In the genomic region with DNA sequence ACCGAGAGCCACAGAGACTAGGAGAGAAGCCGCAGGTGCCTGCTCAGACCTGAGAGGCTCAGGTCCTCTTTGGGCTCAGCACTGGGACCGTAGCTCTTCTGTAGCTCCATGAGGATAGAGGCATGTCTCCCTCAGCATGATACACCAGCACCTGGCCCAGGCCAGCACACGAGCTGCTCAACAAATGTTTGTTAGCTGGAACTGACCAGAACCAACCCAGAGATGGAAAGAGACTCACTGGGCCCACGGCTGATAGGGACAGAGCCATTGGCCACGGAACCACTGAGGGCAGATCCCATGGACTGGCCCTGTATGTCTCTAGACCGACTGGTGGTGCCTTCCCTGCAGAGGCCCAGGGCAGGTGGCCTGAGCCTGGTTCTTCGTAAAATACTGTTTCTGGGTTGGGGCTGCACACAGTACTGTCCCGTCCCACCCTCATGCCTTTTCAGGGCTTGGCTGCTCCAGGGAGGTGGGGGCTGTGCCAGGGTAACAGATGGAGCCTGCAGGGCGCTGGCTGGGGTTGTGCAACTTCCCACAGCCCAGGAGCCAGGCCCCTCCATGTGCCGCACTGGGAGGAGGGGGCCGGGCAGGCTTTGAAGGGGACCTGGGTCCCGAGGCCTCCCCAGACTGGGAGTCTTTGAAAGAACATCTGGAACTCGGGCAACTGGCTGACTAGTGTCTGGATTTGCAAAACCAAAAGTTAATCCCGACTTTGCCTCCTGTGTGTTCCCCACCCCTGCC, we compare ENCODE assay signal across 11 cellular contexts. TPM values are rescaled to one million over a fixed set of nuclear protein-coding genes. Genes with fewer than 3 reads are reported as not detected.
DNase-seq lines count a peak whose midpoint lies in the region; ATAC-seq and TF ChIP-seq lines count a peak whose summit lies in the region.
"Had no signal": no experiment of that assay in that cellular context is flagged by ENCODE, and none has a peak within 500 bp of the region (broad histone marks: within the 10 kb centered on the region; RNA-seq: fewer than 3 reads in every experiment).

No MANE protein-coding gene starts in this region.

- H2BK5ac ChIP-seq in neuronal stem cell (ENCODE audit: low read length): no peak overlapping the region

- H3K9ac ChIP-seq in neuronal stem cell (ENCODE audit: low read depth, low read length, poor library complexity): no peak overlapping the region

- no peaks in the 10 kb centered on the region for H3K79me1 ChIP-seq in neuronal stem cell (ENCODE audit: low read depth, low read length)

- H3K4ac ChIP-seq in neuronal stem cell (ENCODE audit: low read length): no peak overlapping the region

- POLR2A ChIA-PET in HEK293 (lab: Yijun Ruan, JAX): no interaction called here

- WGBS in neuronal stem cell (ENCODE audit: extremely low coverage in 2 of 2, insufficient read length in 2 of 2, insufficient replicate concordance in 1 of 2), 2 donors: no CpG with 5 or more reads among the region's 15 CpGs

- DNase-seq in SIG-M5 treated with dmso at 0.1 percent for 504 hours (lab: John Stamatoyannopoulos, UW; ENCODE audit: unreplicated experiment): peak; percentile 30
- DNase-seq in SIG-M5 (lab: John Stamatoyannopoulos, UW): no peak
- DNase-seq in neuronal stem cell (ENCODE audit: low spot score): no peak
- DNase-seq in NAMALWA (ENCODE audit: low spot score): no peak
- no peak for DNase-seq in nephron progenitor cell
- DNase-seq: trophoblast cell had no signal

- ATAC-seq in activated T-helper 17 cell treated with anti-CD3 and anti-CD28 coated beads, Interleukin-2, amount 50 U/mL, for 72 hours (replicated peaks): no peak
- ATAC-seq in HG02763 (IDR thresholded peaks at IDR 0.05; ENCODE audit: unreplicated experiment): no peak

- H2AK5ac ChIP-seq in neuronal stem cell (ENCODE audit: low read depth, low read length): no peak overlapping the region

- H4K8ac ChIP-seq in neuronal stem cell (ENCODE audit: low read depth, low read length): no peak overlapping the region

- no peak overlapping the region for H3K27ac Mint-ChIP-seq in activated T-helper 17 cell treated with anti-CD3 and anti-CD28 coated beads, Interleukin-2, amount 50 U/mL, for 72 hours
- H3K27ac Mint-ChIP-seq in nephron progenitor cell: no peak overlapping the region

- H3K27me3 Mint-ChIP-seq in activated T-helper 17 cell treated with anti-CD3 and anti-CD28 coated beads, Interleukin-2, amount 50 U/mL, for 72 hours: peaks cover 3% of the 10 kb centered on the region
- H3K27me3 Mint-ChIP-seq in nephron progenitor cell (ENCODE audit: low read depth, poor library complexity): peaks cover 92% of the 10 kb centered on the region

- H3K18ac ChIP-seq in neuronal stem cell (ENCODE audit: low read length): no peak overlapping the region

- no peak overlapping the region for H3K4me3 ChIP-seq in HEK293 (ENCODE audit: low read depth, low read length)
- no peak overlapping the region for H3K4me3 ChIP-seq in neuronal stem cell (ENCODE audit: low read length in 2 of 2)
- H3K4me3 ChIP-seq: cardiac muscle cell had no signal

- no peak overlapping the region for H2BK12ac ChIP-seq in neuronal stem cell (ENCODE audit: low read length)

- TF ChIP-seq CTCF in HEK293 (tag by site-specific recombination; IDR thresholded peaks at IDR 0.05) (no peak), nephron progenitor cell (IDR thresholded peaks at IDR 0.05) (no peak)

- peak overlapping the region; percentile 69 for H3K4me3 Mint-ChIP-seq in activated T-helper 17 cell treated with anti-CD3 and anti-CD28 coated beads, Interleukin-2, amount 50 U/mL, for 72 hours
- H3K4me3 Mint-ChIP-seq in nephron progenitor cell: no peak overlapping the region

- peaks cover 7% of the 10 kb centered on the region for H3K4me1 Mint-ChIP-seq in activated T-helper 17 cell treated with anti-CD3 and anti-CD28 coated beads, Interleukin-2, amount 50 U/mL, for 72 hours
- peaks cover 30% of the 10 kb centered on the region for H3K4me1 Mint-ChIP-seq in nephron progenitor cell

- peak overlapping the region; percentile 88 for H2AFZ ChIP-seq in neuronal stem cell (ENCODE audit: low read length)

- H3K27ac ChIP-seq in HEK293 (ENCODE audit: extremely low read depth, low read depth, low read length): no peak overlapping the region
- no peak overlapping the region for H3K27ac ChIP-seq in neuronal stem cell (replicated peaks; ENCODE audit: low read length)
- H3K27ac ChIP-seq: cardiac muscle cell had no signal

- no peaks in the 10 kb centered on the region for H3K36me3 Mint-ChIP-seq in activated T-helper 17 cell treated with anti-CD3 and anti-CD28 coated beads, Interleukin-2, amount 50 U/mL, for 72 hours (ENCODE audit: low read depth)
- no peaks in the 10 kb centered on the region for H3K36me3 Mint-ChIP-seq in nephron progenitor cell (ENCODE audit: low read depth)

- H3K23ac ChIP-seq in neuronal stem cell (ENCODE audit: low read depth, low read length, poor library complexity): no peak overlapping the region

- H3K4me1 ChIP-seq in HEK293 (ENCODE audit: control insufficient read depth, insufficient read depth, low read length) (no peaks in the 10 kb centered on the region), neuronal stem cell (ENCODE audit: control insufficient read depth in 2 of 2, insufficient read depth in 1 of 2, low read depth in 1 of 2, low read length in 2 of 2) (peaks cover 15 to 25% of the 10 kb centered on the region in 2 donors)

- no peak overlapping the region for H3K14ac ChIP-seq in neuronal stem cell (ENCODE audit: low read length)

- no peak overlapping the region for H4K91ac ChIP-seq in neuronal stem cell (ENCODE audit: low read depth, low read length, poor library complexity)

- no peak overlapping the region for H2BK120ac ChIP-seq in neuronal stem cell (ENCODE audit: low read depth, low read length)

- peaks cover 32 to 88% (median 72%) of the 10 kb centered on the region in 3 experiments for H3K27me3 ChIP-seq in neuronal stem cell (ENCODE audit: control insufficient read depth in 3 of 3, insufficient read depth in 3 of 3, low read depth in 1 of 3, low read length in 3 of 3)

- no peaks in the 10 kb centered on the region for H3K9me3 Mint-ChIP-seq in activated T-helper 17 cell treated with anti-CD3 and anti-CD28 coated beads, Interleukin-2, amount 50 U/mL, for 72 hours
- H3K9me3 Mint-ChIP-seq in nephron progenitor cell: no peaks in the 10 kb centered on the region

- no peak overlapping the region for H3K4me2 ChIP-seq in neuronal stem cell (ENCODE audit: insufficient read depth, low read length, poor library complexity, severe bottlenecking)

- H3K36me3 ChIP-seq in HEK293 (ENCODE audit: control insufficient read depth in 2 of 2, insufficient read depth in 1 of 2, low read length in 2 of 2): no peaks in the 10 kb centered on the region
- H3K36me3 ChIP-seq in neuronal stem cell (replicated peaks in 1 of 2; ENCODE audit: control insufficient read depth in 2 of 2, insufficient read depth in 2 of 2, low read length in 2 of 2): no peaks in the 10 kb centered on the region
- H3K36me3 ChIP-seq: cardiac muscle cell had no signal

- CTCF ChIA-PET in HEK293 (lab: Yijun Ruan, JAX): interaction anchor here (0.7 to 4.4 kb wide), 2 partner anchors 17 to 48 kb away, joined by 3 to 39 read pairs; no protein-coding TSS in a partner anchor

- H3K9me3 ChIP-seq in HEK293 (ENCODE audit: control insufficient read depth, insufficient read depth, low read depth, low read length) (no peaks in the 10 kb centered on the region), neuronal stem cell (replicated peaks in 1 of 2; ENCODE audit: control insufficient read depth in 2 of 2, insufficient read depth in 1 of 2, low read depth in 1 of 2, low read length in 2 of 2) (no peaks in the 10 kb centered on the region)

- peak overlapping the region; percentile 0 for H2BK15ac ChIP-seq in neuronal stem cell (ENCODE audit: low read length)

TF ChIP-seq in HEK293, 187 proteins besides CTCF, POLR2A, EP300 and RAD21 (continues in another document):
- TF ChIP-seq KLF1 (tag by site-specific recombination; IDR thresholded peaks at IDR 0.05): peak; percentile 44; the same call in 1 of the 2 replicates

RNA-seq across cellular contexts. Expression of a gene that starts 5.2 kb away (rescaled TPM):
- total RNA-seq in activated T-helper 17 cell treated with anti-CD3 and anti-CD28 coated beads, Interleukin-2, amount 50 U/mL, for 72 hours: 10 to 100 TPM; 12.8 to 21.5 TPM
- polyA plus RNA-seq in neuronal stem cell (2013, experiment 1 of 2): 0.14 TPM
- polyA plus RNA-seq in neuronal stem cell (2013, experiment 2 of 2): 0.25 TPM

RNA-seq across cellular contexts. Expression of a gene that starts 8.2 kb away (rescaled TPM):
- under 1 TPM; 0.13 to 0.22 TPM for total RNA-seq in activated T-helper 17 cell treated with anti-CD3 and anti-CD28 coated beads, Interleukin-2, amount 50 U/mL, for 72 hours
- 0.13 TPM for polyA plus RNA-seq in neuronal stem cell (2013, experiment 1 of 2)
- 0.08 TPM for polyA plus RNA-seq in neuronal stem cell (2013, experiment 2 of 2)
- total RNA-seq: LHCN-M2 had no signal
- polyA plus RNA-seq: cardiac muscle cell had no signal

RNA-seq across cellular contexts. Expression of a gene that starts 21.8 kb away (rescaled TPM):
- total RNA-seq in activated T-helper 17 cell treated with anti-CD3 and anti-CD28 coated beads, Interleukin-2, amount 50 U/mL, for 72 hours: 10 to 100 TPM; 52.0 to 79.9 TPM
- 111 TPM for polyA plus RNA-seq in neuronal stem cell (2013, experiment 1 of 2)
- polyA plus RNA-seq in neuronal stem cell (2013, experiment 2 of 2): 113 TPM

RNA-seq across cellular contexts. Expression of a gene that starts 38.1 kb away (rescaled TPM):
- total RNA-seq in activated T-helper 17 cell treated with anti-CD3 and anti-CD28 coated beads, Interleukin-2, amount 50 U/mL, for 72 hours: 10 to 100 TPM; 38.6 to 49.4 TPM
- polyA plus RNA-seq in neuronal stem cell (2013, experiment 1 of 2): 7.9 TPM
- 8.0 TPM for polyA plus RNA-seq in neuronal stem cell (2013, experiment 2 of 2)

RNA-seq across cellular contexts. Expression of a gene that starts 38.7 kb away (rescaled TPM):
- total RNA-seq in activated T-helper 17 cell treated with anti-CD3 and anti-CD28 coated beads, Interleukin-2, amount 50 U/mL, for 72 hours: under 1 TPM; 0.48 to 0.56 TPM
- polyA plus RNA-seq in neuronal stem cell (2013, experiment 1 of 2): 2.6 TPM
- 2.5 TPM for polyA plus RNA-seq in neuronal stem cell (2013, experiment 2 of 2)
